In genomic region chr4:48483777-48484493, GRCh38 we compare ENCODE assay signal across 11 cellular contexts. TPM values are rescaled to one million over a fixed set of nuclear protein-coding genes. Genes with fewer than 3 reads are reported as not detected.
DNase-seq lines count a peak whose midpoint lies in the region; ATAC-seq, FAIRE-seq and TF ChIP-seq lines count a peak whose summit lies in the region.
"Had no signal": no experiment of that assay in that cellular context is flagged by ENCODE, and none has a peak within 500 bp of the region (broad histone marks: within the 10 kb centered on the region; RNA-seq: fewer than 3 reads in every experiment).

No MANE protein-coding gene starts in this region.

- no peak for FAIRE-seq in GM19239 (lab: Jason Lieb, UNC)

- H3K27ac ChIP-seq in stomach: no peak overlapping the region
- H3K27ac ChIP-seq: C4-2B, HL-60 had no signal

- no peaks in the 10 kb centered on the region for H3K36me3 ChIP-seq in stomach

- no peaks in the 10 kb centered on the region for H3K9me3 Mint-ChIP-seq in activated CD4-positive, alpha-beta T cell treated with anti-CD3 and anti-CD28 coated beads, Interleukin-2, amount 10 ng/mL, durations not matched to agents 24 days and 14 days
- no peaks in the 10 kb centered on the region for H3K9me3 Mint-ChIP-seq in activated T-cell treated with anti-CD3 and anti-CD28 coated beads, Interleukin-2, amount 50 U/mL, for 72 hours

- peaks cover 11% of the 10 kb centered on the region for H3K4me1 Mint-ChIP-seq in activated CD4-positive, alpha-beta T cell treated with anti-CD3 and anti-CD28 coated beads, Interleukin-2, amount 10 ng/mL, durations not matched to agents 24 days and 14 days
- H3K4me1 Mint-ChIP-seq in activated T-cell treated with anti-CD3 and anti-CD28 coated beads, Interleukin-2, amount 50 U/mL, for 72 hours (ENCODE audit: low read depth): peaks cover 7% of the 10 kb centered on the region

- intact Hi-C loops in activated CD4-positive, alpha-beta T cell treated with anti-CD3 and anti-CD28 coated beads, Interleukin-2, amount 10 ng/mL, durations not matched to agents 24 days and 14 days (cut with micrococcal nuclease): no loop called here
- intact Hi-C loops in stomach (cut with DNase I; ENCODE audit: low total_unique reads): no loop called here

- no peak for TF ChIP-seq EP300 in stomach (IDR thresholded peaks at IDR 0.05)

- no peaks in the 10 kb centered on the region for H3K36me3 Mint-ChIP-seq in activated CD4-positive, alpha-beta T cell treated with anti-CD3 and anti-CD28 coated beads, Interleukin-2, amount 10 ng/mL, durations not matched to agents 24 days and 14 days (ENCODE audit: low read depth)
- peaks cover 0 to 1% of the 10 kb centered on the region in 2 donors for H3K36me3 Mint-ChIP-seq in activated T-cell treated with anti-CD3 and anti-CD28 coated beads, Interleukin-2, amount 50 U/mL, for 72 hours (ENCODE audit: insufficient read depth in 2 of 2)

- peaks cover 69% of the 10 kb centered on the region for H3K27me3 Mint-ChIP-seq in activated CD4-positive, alpha-beta T cell treated with anti-CD3 and anti-CD28 coated beads, Interleukin-2, amount 10 ng/mL, durations not matched to agents 24 days and 14 days
- peaks cover 74% of the 10 kb centered on the region for H3K27me3 Mint-ChIP-seq in activated T-cell treated with anti-CD3 and anti-CD28 coated beads, Interleukin-2, amount 50 U/mL, for 72 hours (ENCODE audit: low read depth)

- H3K4me3 Mint-ChIP-seq in activated CD4-positive, alpha-beta T cell treated with anti-CD3 and anti-CD28 coated beads, Interleukin-2, amount 10 ng/mL, durations not matched to agents 24 days and 14 days: peak overlapping the region; percentile 73
- H3K4me3 Mint-ChIP-seq in activated T-cell treated with anti-CD3 and anti-CD28 coated beads, Interleukin-2, amount 50 U/mL, for 72 hours: peak overlapping the region; percentile 76 to 77

- H3K27ac Mint-ChIP-seq in activated CD4-positive, alpha-beta T cell treated with anti-CD3 and anti-CD28 coated beads, Interleukin-2, amount 10 ng/mL, durations not matched to agents 24 days and 14 days: peak overlapping the region; percentile 60
- H3K27ac Mint-ChIP-seq in activated T-cell treated with anti-CD3 and anti-CD28 coated beads, Interleukin-2, amount 50 U/mL, for 72 hours: no peak overlapping the region

- TF ChIP-seq POLR2A in stomach (IDR thresholded peaks at IDR 0.05): no peak

- H3K9me3 ChIP-seq in stomach: no peaks in the 10 kb centered on the region

- WGBS in stomach, 5 donors: 7 to 21% (median 10%) methylated on average over 24 to 66 of the region's 66 CpGs

- peak overlapping the region; percentile 31 to 55 (median 43) for H3K4me3 ChIP-seq in stomach

- peak; percentile 67 for DNase-seq in activated CD4-positive, alpha-beta T cell treated with anti-CD3 and anti-CD28 coated beads, Interleukin-2, amount 10 ng/mL, durations not matched to agents 24 days and 14 days
- DNase-seq in activated CD4-positive, alpha-beta T cell treated with anti-CD3 and anti-CD28 coated beads for 48 hours: no peak
- peak; percentile 13 to 29 for DNase-seq in activated T-cell treated with anti-CD3 and anti-CD28 coated beads, Interleukin-2, amount 50 U/mL, for 72 hours
- DNase-seq in iPS-NIHi7 (ENCODE audit: extremely low spot score) (peak; percentile 30), stomach (no peak), nucleus accumbens (lab: John Stamatoyannopoulos, UW) (no peak), NCI-H446 (lab: John Stamatoyannopoulos, UW) (no peak), GM19239 (ENCODE audit: insufficient read length, low spot score) (no peak)

- ATAC-seq in activated T-cell treated with anti-CD3 and anti-CD28 coated beads, Interleukin-2, amount 50 U/mL, for 72 hours (replicated peaks in 1 of 2): peak; percentile 58 to 74

- peaks cover 0 to 85% (median 36%) of the 10 kb centered on the region in 3 donors for H3K27me3 ChIP-seq in stomach

- no peak for TF ChIP-seq CTCF in stomach (IDR thresholded peaks at IDR 0.05)

- peaks cover 9 to 19% (median 13%) of the 10 kb centered on the region in 4 donors for H3K4me1 ChIP-seq in stomach

RNA-seq across cellular contexts. Expression of gene SLC10A4, which starts 0.8 kb away (rescaled TPM):
- not detected in 2 replicates for total RNA-seq in activated CD4-positive, alpha-beta T cell treated with anti-CD3 and anti-CD28 coated beads, Interleukin-2, amount 10 ng/mL, durations not matched to agents 24 days and 14 days
- total RNA-seq in activated T-cell treated with anti-CD3 and anti-CD28 coated beads, Interleukin-2, amount 50 U/mL, for 72 hours: not detected
- total RNA-seq in stomach: 1 to 10 TPM in 1 of 5 donors, under 1 TPM in 1, not detected in 3; 0.73 to 1.7 TPM
- polyA plus RNA-seq in stomach: under 1 TPM in 1 of 3 donors, not detected in 2; 0.38 TPM

RNA-seq across cellular contexts. Expression of gene ZAR1, which starts 6.1 kb away (rescaled TPM):
- total RNA-seq in activated CD4-positive, alpha-beta T cell treated with anti-CD3 and anti-CD28 coated beads, Interleukin-2, amount 10 ng/mL, durations not matched to agents 24 days and 14 days: not detected in 2 replicates
- total RNA-seq in activated T-cell treated with anti-CD3 and anti-CD28 coated beads, Interleukin-2, amount 50 U/mL, for 72 hours: not detected
- not detected for total RNA-seq in stomach
- polyA plus RNA-seq in stomach: not detected
- total RNA-seq: kidney epithelial cell had no signal

Comparison
In these comparisons a context has a peak if more than half of its experiments do, and no peak if none do; other contexts are left out.
1. DNase-seq: peak in activated CD4-positive, alpha-beta T cell treated with anti-CD3 and anti-CD28 coated beads, Interleukin-2, amount 10 ng/mL, durations not matched to agents 24 days and 14 days (single experiment), activated T-cell treated with anti-CD3 and anti-CD28 coated beads, Interleukin-2, amount 50 U/mL, for 72 hours (2 of 2) and iPS-NIHi7 (single experiment); none in activated CD4-positive, alpha-beta T cell treated with anti-CD3 and anti-CD28 coated beads for 48 hours (single experiment), stomach (single experiment), nucleus accumbens (0 of 56), NCI-H446 (0 of 2) and GM19239 (single experiment).